Comparison of ENCODE assay signal across 1 cellular context in the genomic region with DNA sequence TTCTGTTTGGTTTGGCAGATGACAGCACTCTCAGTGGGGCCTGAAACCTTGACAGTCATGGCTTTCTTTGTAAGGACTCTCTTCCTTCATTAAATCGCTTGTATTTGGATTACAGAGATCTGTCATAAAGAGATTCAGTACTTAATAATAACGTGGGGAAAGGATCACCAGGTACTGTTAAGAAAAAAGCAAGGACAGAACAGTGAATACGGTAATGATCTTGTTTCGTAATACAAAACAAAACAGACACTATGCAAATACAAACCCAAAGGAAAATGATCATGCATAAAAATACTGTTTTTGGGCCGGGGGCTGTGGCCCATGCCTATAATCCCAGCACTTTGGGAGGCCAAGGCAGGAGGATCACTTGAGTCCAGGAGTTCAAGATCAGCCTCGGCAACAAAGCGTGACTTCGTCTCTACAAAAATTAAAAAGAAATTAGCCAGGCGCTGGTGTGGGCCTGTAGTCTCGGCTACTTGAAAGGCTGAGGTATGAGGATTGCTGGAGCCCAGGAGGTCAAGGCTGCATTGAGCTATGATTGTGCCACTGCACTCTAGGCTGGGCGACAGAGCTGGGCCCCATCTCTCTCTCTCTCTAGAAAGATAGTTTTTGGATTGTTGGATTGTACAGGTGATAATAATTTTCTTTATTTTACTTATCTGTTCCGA.
TF ChIP-seq lines count a peak whose summit lies in the region.

No MANE protein-coding gene starts in this region.

TF ChIP-seq in H1, 55 proteins besides CTCF, POLR2A, EP300 and RAD21 (continued from another document):
- TF ChIP-seq, protein P1, sequence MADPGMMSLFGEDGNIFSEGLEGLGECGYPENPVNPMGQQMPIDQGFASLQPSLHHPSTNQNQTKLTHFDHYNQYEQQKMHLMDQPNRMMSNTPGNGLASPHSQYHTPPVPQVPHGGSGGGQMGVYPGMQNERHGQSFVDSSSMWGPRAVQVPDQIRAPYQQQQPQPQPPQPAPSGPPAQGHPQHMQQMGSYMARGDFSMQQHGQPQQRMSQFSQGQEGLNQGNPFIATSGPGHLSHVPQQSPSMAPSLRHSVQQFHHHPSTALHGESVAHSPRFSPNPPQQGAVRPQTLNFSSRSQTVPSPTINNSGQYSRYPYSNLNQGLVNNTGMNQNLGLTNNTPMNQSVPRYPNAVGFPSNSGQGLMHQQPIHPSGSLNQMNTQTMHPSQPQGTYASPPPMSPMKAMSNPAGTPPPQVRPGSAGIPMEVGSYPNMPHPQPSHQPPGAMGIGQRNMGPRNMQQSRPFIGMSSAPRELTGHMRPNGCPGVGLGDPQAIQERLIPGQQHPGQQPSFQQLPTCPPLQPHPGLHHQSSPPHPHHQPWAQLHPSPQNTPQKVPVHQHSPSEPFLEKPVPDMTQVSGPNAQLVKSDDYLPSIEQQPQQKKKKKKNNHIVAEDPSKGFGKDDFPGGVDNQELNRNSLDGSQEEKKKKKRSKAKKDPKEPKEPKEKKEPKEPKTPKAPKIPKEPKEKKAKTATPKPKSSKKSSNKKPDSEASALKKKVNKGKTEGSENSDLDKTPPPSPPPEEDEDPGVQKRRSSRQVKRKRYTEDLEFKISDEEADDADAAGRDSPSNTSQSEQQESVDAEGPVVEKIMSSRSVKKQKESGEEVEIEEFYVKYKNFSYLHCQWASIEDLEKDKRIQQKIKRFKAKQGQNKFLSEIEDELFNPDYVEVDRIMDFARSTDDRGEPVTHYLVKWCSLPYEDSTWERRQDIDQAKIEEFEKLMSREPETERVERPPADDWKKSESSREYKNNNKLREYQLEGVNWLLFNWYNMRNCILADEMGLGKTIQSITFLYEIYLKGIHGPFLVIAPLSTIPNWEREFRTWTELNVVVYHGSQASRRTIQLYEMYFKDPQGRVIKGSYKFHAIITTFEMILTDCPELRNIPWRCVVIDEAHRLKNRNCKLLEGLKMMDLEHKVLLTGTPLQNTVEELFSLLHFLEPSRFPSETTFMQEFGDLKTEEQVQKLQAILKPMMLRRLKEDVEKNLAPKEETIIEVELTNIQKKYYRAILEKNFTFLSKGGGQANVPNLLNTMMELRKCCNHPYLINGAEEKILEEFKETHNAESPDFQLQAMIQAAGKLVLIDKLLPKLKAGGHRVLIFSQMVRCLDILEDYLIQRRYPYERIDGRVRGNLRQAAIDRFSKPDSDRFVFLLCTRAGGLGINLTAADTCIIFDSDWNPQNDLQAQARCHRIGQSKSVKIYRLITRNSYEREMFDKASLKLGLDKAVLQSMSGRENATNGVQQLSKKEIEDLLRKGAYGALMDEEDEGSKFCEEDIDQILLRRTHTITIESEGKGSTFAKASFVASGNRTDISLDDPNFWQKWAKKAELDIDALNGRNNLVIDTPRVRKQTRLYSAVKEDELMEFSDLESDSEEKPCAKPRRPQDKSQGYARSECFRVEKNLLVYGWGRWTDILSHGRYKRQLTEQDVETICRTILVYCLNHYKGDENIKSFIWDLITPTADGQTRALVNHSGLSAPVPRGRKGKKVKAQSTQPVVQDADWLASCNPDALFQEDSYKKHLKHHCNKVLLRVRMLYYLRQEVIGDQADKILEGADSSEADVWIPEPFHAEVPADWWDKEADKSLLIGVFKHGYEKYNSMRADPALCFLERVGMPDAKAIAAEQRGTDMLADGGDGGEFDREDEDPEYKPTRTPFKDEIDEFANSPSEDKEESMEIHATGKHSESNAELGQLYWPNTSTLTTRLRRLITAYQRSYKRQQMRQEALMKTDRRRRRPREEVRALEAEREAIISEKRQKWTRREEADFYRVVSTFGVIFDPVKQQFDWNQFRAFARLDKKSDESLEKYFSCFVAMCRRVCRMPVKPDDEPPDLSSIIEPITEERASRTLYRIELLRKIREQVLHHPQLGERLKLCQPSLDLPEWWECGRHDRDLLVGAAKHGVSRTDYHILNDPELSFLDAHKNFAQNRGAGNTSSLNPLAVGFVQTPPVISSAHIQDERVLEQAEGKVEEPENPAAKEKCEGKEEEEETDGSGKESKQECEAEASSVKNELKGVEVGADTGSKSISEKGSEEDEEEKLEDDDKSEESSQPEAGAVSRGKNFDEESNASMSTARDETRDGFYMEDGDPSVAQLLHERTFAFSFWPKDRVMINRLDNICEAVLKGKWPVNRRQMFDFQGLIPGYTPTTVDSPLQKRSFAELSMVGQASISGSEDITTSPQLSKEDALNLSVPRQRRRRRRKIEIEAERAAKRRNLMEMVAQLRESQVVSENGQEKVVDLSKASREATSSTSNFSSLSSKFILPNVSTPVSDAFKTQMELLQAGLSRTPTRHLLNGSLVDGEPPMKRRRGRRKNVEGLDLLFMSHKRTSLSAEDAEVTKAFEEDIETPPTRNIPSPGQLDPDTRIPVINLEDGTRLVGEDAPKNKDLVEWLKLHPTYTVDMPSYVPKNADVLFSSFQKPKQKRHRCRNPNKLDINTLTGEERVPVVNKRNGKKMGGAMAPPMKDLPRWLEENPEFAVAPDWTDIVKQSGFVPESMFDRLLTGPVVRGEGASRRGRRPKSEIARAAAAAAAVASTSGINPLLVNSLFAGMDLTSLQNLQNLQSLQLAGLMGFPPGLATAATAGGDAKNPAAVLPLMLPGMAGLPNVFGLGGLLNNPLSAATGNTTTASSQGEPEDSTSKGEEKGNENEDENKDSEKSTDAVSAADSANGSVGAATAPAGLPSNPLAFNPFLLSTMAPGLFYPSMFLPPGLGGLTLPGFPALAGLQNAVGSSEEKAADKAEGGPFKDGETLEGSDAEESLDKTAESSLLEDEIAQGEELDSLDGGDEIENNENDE (IDR thresholded peaks at IDR 0.05; ENCODE audit: insufficient replicate concordance, low read length) = no peak
TF ChIP-seq in H1: peak in this region for 1.
